ENCODE assay signal across 8 cellular contexts in genomic region chr12:108773798-108774788, GRCh38. TPM values are rescaled to one million over a fixed set of nuclear protein-coding genes. Genes with fewer than 3 reads are reported as not detected.
A peak's percentile ranks its signal among the peaks of the same experiment; 100 is the strongest.
DNase-seq lines count a peak whose midpoint lies in the region; ATAC-seq and TF ChIP-seq lines count a peak whose summit lies in the region.

No MANE protein-coding gene starts in this region.

- H3K9me3 ChIP-seq in right cardiac atrium (ENCODE audit: control insufficient read depth, low read length) (no peaks in the 10 kb centered on the region), gastrocnemius medialis (no peaks in the 10 kb centered on the region)

- no peak for TF ChIP-seq CTCF in NB4 (IDR thresholded peaks at IDR 0.05; ENCODE audit: low read depth, low read length)
- TF ChIP-seq CTCF in gastrocnemius medialis (IDR thresholded peaks at IDR 0.05 in 4 of 5, conservative IDR thresholded peaks at IDR 0.05 in 1 of 5): no peak

- ATAC-seq in right cardiac atrium (peak; percentile 95 to 96), gastrocnemius medialis (peak; percentile 86 to 90), GM21515 (IDR thresholded peaks at IDR 0.05; ENCODE audit: unreplicated experiment) (no peak), GM21390 (IDR thresholded peaks at IDR 0.05; ENCODE audit: unreplicated experiment) (no peak)

- peak overlapping the region; percentile 93 for H3K27ac ChIP-seq in right cardiac atrium (ENCODE audit: low read length)
- peak overlapping the region; percentile 80 to 86 (median 84) for H3K27ac ChIP-seq in gastrocnemius medialis

- H3K36me3 ChIP-seq in gastrocnemius medialis: no peaks in the 10 kb centered on the region

- 37% methylated on average over 23 of the region's 23 CpGs for WGBS in right cardiac atrium

- H3K4me3 ChIP-seq in NB4 (ENCODE audit: low read depth, low read length) (no peak overlapping the region), right cardiac atrium (ENCODE audit: low read length) (no peak overlapping the region), gastrocnemius medialis (no peak overlapping the region)

- in situ Hi-C loops in gastrocnemius medialis (cut with MboI; ENCODE audit: low sequenced_read_pairs in 4 of 4): loop anchor here in 2 of 4 donors (25.0 kb wide), 1 partner anchor 188 kb away; no protein-coding TSS in a partner anchor

- no peaks in the 10 kb centered on the region for H3K27me3 ChIP-seq in right cardiac atrium (ENCODE audit: control insufficient read depth, insufficient read depth)
- no peaks in the 10 kb centered on the region for H3K27me3 ChIP-seq in gastrocnemius medialis

- H3K4me1 ChIP-seq in right cardiac atrium (ENCODE audit: control insufficient read depth, insufficient read depth, low read length) (peaks cover 26% of the 10 kb centered on the region), gastrocnemius medialis (peaks cover 36 to 45% of the 10 kb centered on the region in 2 donors)

- intact Hi-C loops in right cardiac atrium (cut with DNase I): no loop called here
- intact Hi-C loops in gastrocnemius medialis (cut with DNase I; ENCODE audit: low total_unique reads): loop anchor here (1.0 to 2.0 kb wide), 3 partner anchors 29 to 73 kb away; partner anchors contain the start of gene CORO1C

- no peak for TF ChIP-seq POLR2A in NB4 (IDR thresholded peaks at IDR 0.05; ENCODE audit: extremely low read depth, insufficient read length)
- TF ChIP-seq POLR2A in gastrocnemius medialis (IDR thresholded peaks at IDR 0.05): peak; percentile 8 to 27

- DNase-seq in AG08395 (ENCODE audit: low spot score) (peak; percentile 91), NB4 (ENCODE audit: low read depth) (peak; percentile 43), anterior cingulate cortex (lab: John Stamatoyannopoulos, UW) (peak in 51 of 58 donors; percentile 7 to 81 (median 45)), right cardiac atrium (peak; percentile 91 to 95 (median 95)), gastrocnemius medialis (peak; percentile 88 to 94)
- no peak for DNase-seq in stimulated activated CD4-positive, alpha-beta T cell treated with anti-CD3 and anti-CD28 coated beads, Interleukin-4, amount 100 ng/mL, for 1 hour

RNA-seq across cellular contexts. Expression of gene CORO1C, which starts 42.8 kb away (rescaled TPM):
- total RNA-seq in right cardiac atrium: 100 to 1,000 TPM in 2 of 4 donors, 10 to 100 TPM in 2; 85.1 to 122 (median 93.6) TPM
- 24.8 TPM for polyA plus RNA-seq in right cardiac atrium
- total RNA-seq in gastrocnemius medialis: 10 to 100 TPM; 24.7 to 47.6 (median 30.9) TPM

Comparison
In these comparisons a context has a peak if more than half of its experiments do, and no peak if none do; other contexts are left out.
1. ATAC-seq: peak in right cardiac atrium (2 of 2) and gastrocnemius medialis (2 of 2); none in GM21515 (single experiment) and GM21390 (single experiment).